Comparison of ENCODE assay signal across 19 cellular contexts in the genomic region with DNA sequence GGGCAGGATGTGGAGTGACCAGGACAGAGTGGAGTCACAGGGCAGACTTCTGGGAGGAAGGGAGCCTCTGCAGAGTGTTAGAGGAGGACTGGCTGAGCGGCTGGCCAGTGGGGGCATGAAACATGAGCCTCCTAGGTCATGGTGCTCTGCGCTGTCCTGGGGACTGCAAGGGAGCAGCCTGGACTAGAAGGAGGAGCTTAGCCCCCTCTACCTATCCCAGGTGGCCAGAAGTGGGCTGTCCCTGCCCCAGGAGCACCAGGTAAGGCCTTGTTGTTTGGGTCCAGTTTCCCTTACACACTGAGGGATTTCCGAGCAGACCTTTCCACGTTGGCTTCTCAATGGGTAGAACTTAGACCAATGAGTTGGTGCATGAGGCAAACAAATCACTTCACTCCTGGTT. TPM values are rescaled to one million over a fixed set of nuclear protein-coding genes. Genes with fewer than 3 reads are reported as not detected.
"Had no signal": no experiment of that assay in that cellular context is flagged by ENCODE, and none has a peak within 500 bp of the region (broad histone marks: within the 10 kb centered on the region; RNA-seq: fewer than 3 reads in every experiment).

No MANE protein-coding gene starts in this region.

- H3K4me1 ChIP-seq: colonic mucosa had no signal

- H3K27ac ChIP-seq: colonic mucosa, hepatocyte, pancreas, stomach had no signal

- ATAC-seq: left lobe of liver; pancreas; right cardiac atrium; stimulated activated memory B cell treated with anti-CD40 and anti-IgM and Interleukin-4, amounts not matched to agents 10 μg/mL and 1 μg/mL and 100 μg/mL, for 72 hours had no signal

- H3K9me3 Mint-ChIP-seq: endodermal cell; mesothelial cell of epicardium; stimulated activated memory B cell treated with anti-CD40 and anti-IgM and Interleukin-4, amounts not matched to agents 10 μg/mL and 1 μg/mL and 100 μg/mL, for 72 hours had no signal

- H3K27me3 Mint-ChIP-seq: progenitor cell of endocrine pancreas had no signal

- H3K27ac Mint-ChIP-seq: endodermal cell; mesothelial cell of epicardium; progenitor cell of endocrine pancreas; stimulated activated memory B cell treated with anti-CD40 and anti-IgM and Interleukin-4, amounts not matched to agents 10 μg/mL and 1 μg/mL and 100 μg/mL, for 72 hours had no signal

- H3K4me1 Mint-ChIP-seq: stimulated activated memory B cell treated with anti-CD40 and anti-IgM and Interleukin-4, amounts not matched to agents 10 μg/mL and 1 μg/mL and 100 μg/mL, for 72 hours had no signal

- H3K4me3 Mint-ChIP-seq: endodermal cell; mesothelial cell of epicardium; stimulated activated memory B cell treated with anti-CD40 and anti-IgM and Interleukin-4, amounts not matched to agents 10 μg/mL and 1 μg/mL and 100 μg/mL, for 72 hours had no signal

- H3K9me3 ChIP-seq: colonic mucosa, pancreas, stomach had no signal

- H3K36me3 Mint-ChIP-seq: mesothelial cell of epicardium; stimulated activated memory B cell treated with anti-CD40 and anti-IgM and Interleukin-4, amounts not matched to agents 10 μg/mL and 1 μg/mL and 100 μg/mL, for 72 hours had no signal

- DNase-seq: colonic mucosa; effector CD4-positive, alpha-beta T cell; endodermal cell; foreskin melanocyte; head of caudate nucleus; kidney; pancreas; right cardiac atrium; stimulated activated CD4-positive, alpha-beta T cell treated with anti-CD3 and anti-CD28 coated beads, Interleukin-15, amount 100 ng/mL, for 24 hours; stimulated activated CD4-positive, alpha-beta T cell treated with anti-CD3 and anti-CD28 coated beads, Interleukin-1b, Interleukin-23, amount 100 ng/mL, for 48 hours; stimulated activated CD4-positive, alpha-beta T cell treated with anti-CD3 and anti-CD28 coated beads, Interleukin-4, amount 100 ng/mL, for 24 hours; stomach; trophoblast cell had no signal

- H3K4me3 ChIP-seq: colonic mucosa, hepatocyte, pancreas, stomach had no signal

- H3K27me3 ChIP-seq: pancreas had no signal

- H3K36me3 ChIP-seq: colonic mucosa, pancreas, stomach had no signal

RNA-seq across cellular contexts. Expression of a gene that starts 7.4 kb away (rescaled TPM):
- total RNA-seq: dermis microvascular lymphatic vessel endothelial cell had no signal
